In the genomic region with DNA sequence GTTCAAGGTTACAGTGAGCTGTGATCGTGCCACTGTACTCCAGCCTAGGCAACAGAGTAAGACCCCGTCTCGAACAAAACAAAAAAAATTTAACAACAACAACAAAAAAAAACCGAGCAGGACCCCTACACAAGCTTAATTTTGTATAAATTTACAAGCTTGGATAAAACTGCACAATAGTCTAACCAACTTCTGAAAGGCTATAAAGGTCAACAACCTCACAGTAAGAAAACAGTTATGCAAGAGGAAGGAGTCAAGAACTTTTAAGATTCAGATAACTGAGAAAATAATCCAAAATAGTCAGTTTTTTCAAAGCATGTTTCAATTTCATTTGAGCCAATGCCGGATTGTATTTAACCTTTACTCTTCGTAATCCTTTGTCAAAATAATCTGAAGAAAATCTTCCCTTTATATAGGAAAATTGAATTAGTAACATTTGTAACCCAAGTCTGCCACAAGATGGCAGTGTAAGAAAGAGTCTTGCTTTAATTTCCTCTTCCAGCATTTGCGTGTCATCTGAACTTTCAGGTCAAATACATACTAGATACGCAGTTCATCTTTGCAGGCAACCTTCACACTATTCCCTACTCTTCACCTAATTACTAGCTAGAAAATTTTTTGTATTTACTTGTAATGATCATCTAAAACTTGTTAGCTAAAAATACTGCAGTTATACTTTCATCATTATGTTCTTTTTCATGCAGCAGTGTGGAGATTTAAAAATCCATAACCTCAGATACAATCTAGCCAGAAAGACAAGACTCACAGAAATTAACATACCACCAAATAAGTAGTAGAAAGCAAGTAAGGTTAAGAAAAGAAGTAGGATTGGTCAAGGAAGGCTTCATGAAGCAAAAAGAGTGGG, we compare ENCODE assay signal across 9 cellular contexts. TPM values are rescaled to one million over a fixed set of nuclear protein-coding genes. Genes with fewer than 3 reads are reported as not detected.
DNase-seq lines count a peak whose midpoint lies in the region; ATAC-seq and TF ChIP-seq lines count a peak whose summit lies in the region.
"Had no signal": no experiment of that assay in that cellular context is flagged by ENCODE, and none has a peak within 500 bp of the region (broad histone marks: within the 10 kb centered on the region; RNA-seq: fewer than 3 reads in every experiment).

No MANE protein-coding gene starts in this region.

- 43% methylated on average over 8 of the region's 8 CpGs for WGBS in prostate gland

- H3K27ac ChIP-seq in prostate gland = no peak overlapping the region

- no peaks in the 10 kb centered on the region for H3K9me3 ChIP-seq in prostate gland

- H3K4me1 ChIP-seq in prostate gland (replicated peaks) = no peaks in the 10 kb centered on the region

- no peaks in the 10 kb centered on the region for H3K27me3 Mint-ChIP-seq in activated T-helper 17 cell treated with anti-CD3 and anti-CD28 coated beads, Interleukin-2, amount 50 U/mL, for 72 hours
- H3K27me3 Mint-ChIP-seq: dendritic cell treated with granulocyte-macrophage colony-stimulating factor and Interleukin-4, amounts not matched to agents 40 ng/mL and 50 ng/mL, for 4 days had no signal

- no peaks in the 10 kb centered on the region for H3K27me3 ChIP-seq in prostate gland (replicated peaks; ENCODE audit: insufficient read depth)

- H3K36me3 ChIP-seq in prostate gland = no peaks in the 10 kb centered on the region

- peak overlapping the region; percentile 69 for H3K27ac Mint-ChIP-seq in activated T-helper 17 cell treated with anti-CD3 and anti-CD28 coated beads, Interleukin-2, amount 50 U/mL, for 72 hours
- H3K27ac Mint-ChIP-seq: dendritic cell treated with granulocyte-macrophage colony-stimulating factor and Interleukin-4, amounts not matched to agents 40 ng/mL and 50 ng/mL, for 4 days had no signal

- ATAC-seq in HG02973 (IDR thresholded peaks at IDR 0.05; ENCODE audit: unreplicated experiment) = peak; percentile 55
- ATAC-seq in activated T-helper 17 cell treated with anti-CD3 and anti-CD28 coated beads, Interleukin-2, amount 50 U/mL, for 72 hours (replicated peaks) = peak; percentile 52

- peaks cover 97% of the 10 kb centered on the region for H3K36me3 Mint-ChIP-seq in activated T-helper 17 cell treated with anti-CD3 and anti-CD28 coated beads, Interleukin-2, amount 50 U/mL, for 72 hours (ENCODE audit: low read depth)

- peak; percentile 15 for DNase-seq in activated T-cell treated with anti-CD3 and anti-CD28 coated beads for 4 hours
- no peak for DNase-seq in activated T-cell treated with anti-CD3 and anti-CD28 coated beads, Interleukin-2, amount 50 U/mL, for 1 hour
- DNase-seq in NCI-H446 (lab: John Stamatoyannopoulos, UW) = peak; percentile 59 to 75
- DNase-seq in globus pallidus (ENCODE audit: low spot score) = peak; percentile 68
- peak; percentile 32 for DNase-seq in prostate gland (ENCODE audit: low spot score)
- no peak for DNase-seq in HPDE6-E6E7 (ENCODE audit: extremely low spot score)

- intact Hi-C loops in prostate gland (cut with DNase I) = no loop called here

- no peaks in the 10 kb centered on the region for H3K9me3 Mint-ChIP-seq in activated T-helper 17 cell treated with anti-CD3 and anti-CD28 coated beads, Interleukin-2, amount 50 U/mL, for 72 hours
- H3K9me3 Mint-ChIP-seq: dendritic cell treated with granulocyte-macrophage colony-stimulating factor and Interleukin-4, amounts not matched to agents 40 ng/mL and 50 ng/mL, for 4 days had no signal

- H3K4me1 Mint-ChIP-seq in activated T-helper 17 cell treated with anti-CD3 and anti-CD28 coated beads, Interleukin-2, amount 50 U/mL, for 72 hours = peaks cover 21% of the 10 kb centered on the region

- TF ChIP-seq CTCF in prostate gland (IDR thresholded peaks at IDR 0.05) = peak; percentile 27 to 83 (median 75)

- TF ChIP-seq POLR2A in prostate gland (IDR thresholded peaks at IDR 0.05) = no peak

- H3K4me3 Mint-ChIP-seq in activated T-helper 17 cell treated with anti-CD3 and anti-CD28 coated beads, Interleukin-2, amount 50 U/mL, for 72 hours = peak overlapping the region; percentile 56
- H3K4me3 Mint-ChIP-seq: dendritic cell treated with granulocyte-macrophage colony-stimulating factor and Interleukin-4, amounts not matched to agents 40 ng/mL and 50 ng/mL, for 4 days had no signal

- H3K4me3 ChIP-seq in prostate gland = no peak overlapping the region

RNA-seq across cellular contexts. Expression of a gene that starts 5.8 kb away (rescaled TPM):
- 10 to 100 TPM; 53.5 to 93.4 TPM for total RNA-seq in activated T-helper 17 cell treated with anti-CD3 and anti-CD28 coated beads, Interleukin-2, amount 50 U/mL, for 72 hours
- total RNA-seq in prostate gland = 10 to 100 TPM; 34.6 to 47.8 TPM

RNA-seq across cellular contexts. Expression of a gene that starts 16.2 kb away (rescaled TPM):
- 10 to 100 TPM; 35.2 to 65.3 TPM for total RNA-seq in activated T-helper 17 cell treated with anti-CD3 and anti-CD28 coated beads, Interleukin-2, amount 50 U/mL, for 72 hours
- total RNA-seq in prostate gland = 10 to 100 TPM; 10.7 to 23.1 TPM

RNA-seq across cellular contexts. Expression of a gene that starts 21.5 kb away (rescaled TPM):
- total RNA-seq in activated T-helper 17 cell treated with anti-CD3 and anti-CD28 coated beads, Interleukin-2, amount 50 U/mL, for 72 hours = 10 to 100 TPM in 1 of 2 donors, 1 to 10 TPM in 1; 6.9 to 18.0 TPM
- 10 to 100 TPM; 11.1 to 18.5 TPM for total RNA-seq in prostate gland

Comparison
In these comparisons a context has a peak if more than half of its experiments do, and no peak if none do; other contexts are left out.
1. DNase-seq: peak in activated T-cell treated with anti-CD3 and anti-CD28 coated beads for 4 hours (single experiment), NCI-H446 (2 of 2), globus pallidus (single experiment) and prostate gland (single experiment); none in activated T-cell treated with anti-CD3 and anti-CD28 coated beads, Interleukin-2, amount 50 U/mL, for 1 hour (single experiment) and HPDE6-E6E7 (single experiment).